In genomic region chr17:78358538-78359215, GRCh38 we compare ENCODE assay signal across 8 cellular contexts. TPM values are rescaled to one million over a fixed set of nuclear protein-coding genes. Genes with fewer than 3 reads are reported as not detected.
A peak's percentile ranks its signal among the peaks of the same experiment; 100 is the strongest.
DNase-seq lines count a peak whose midpoint lies in the region; ATAC-seq and TF ChIP-seq lines count a peak whose summit lies in the region.

No MANE protein-coding gene starts in this region.

- no peaks in the 10 kb centered on the region for H3K27me3 Mint-ChIP-seq in CD8-positive, alpha-beta T cell (ENCODE audit: low read depth)

- peak overlapping the region; percentile 81 for H3K9ac ChIP-seq in NT2/D1 (ENCODE audit: insufficient read length, low read depth)
- H3K9ac ChIP-seq in duodenal mucosa (ENCODE audit: low read depth in 1 of 2, low read length in 2 of 2) = peak overlapping the region; percentile 72 to 82

- intact Hi-C loops in CD8-positive, alpha-beta T cell (cut with DNase I, micrococcal nuclease) = loop anchor here in 1 of 2 experiments (2.0 kb wide), 1 partner anchor 482 kb away; the partner anchor contains the start of gene USP36

- CTCF ChIA-PET in CD8-positive, alpha-beta T cell (lab: Charles Lee) = interaction anchor here (0.6 to 6.5 kb wide), 10 partner anchors 9 to 335 kb away, joined by 3 to 52 read pairs (median 5); no protein-coding TSS in a partner anchor

- peak overlapping the region; percentile 95 for H3K4me3 ChIP-seq in CD8-positive, alpha-beta T cell (ENCODE audit: low read depth, low read length)
- H3K4me3 ChIP-seq in NT2/D1 (ENCODE audit: insufficient read length, low read depth) (peak overlapping the region; percentile 80), duodenal mucosa (ENCODE audit: low read depth in 1 of 2, low read length in 2 of 2) (peak overlapping the region; percentile 79 to 88)

- peaks cover 49% of the 10 kb centered on the region for H3K4me1 ChIP-seq in CD8-positive, alpha-beta T cell (ENCODE audit: insufficient read depth, low read length)
- H3K4me1 ChIP-seq in NT2/D1 (ENCODE audit: insufficient read depth, insufficient read length) (peaks cover 32% of the 10 kb centered on the region), duodenal mucosa (ENCODE audit: control insufficient read depth in 1 of 2, insufficient read depth in 2 of 2, low read length in 2 of 2) (peaks cover 34 to 45% of the 10 kb centered on the region in 2 donors)

- peak in 2 of 7 experiments; percentile 36 to 57 for DNase-seq in CD8-positive, alpha-beta T cell
- DNase-seq in NT2/D1 (ENCODE audit: low read depth, low spot score) (no peak), myocyte (ENCODE audit: low read depth) (peak; percentile 63), NCI-H2029 treated with DMSO at 0.1 percent for 48 hours (lab: John Stamatoyannopoulos, UW) (no peak), NCI-H1694 (lab: John Stamatoyannopoulos, UW) (no peak), UCSD-AML1 (lab: John Stamatoyannopoulos, UW; ENCODE audit: unreplicated experiment) (no peak)

- H3K4me1 Mint-ChIP-seq in CD8-positive, alpha-beta T cell (ENCODE audit: low read depth) = peaks cover 52% of the 10 kb centered on the region

- POLR2A ChIA-PET in CD8-positive, alpha-beta T cell (lab: Charles Lee) = interaction anchor here (0.7 to 2.6 kb wide), 5 partner anchors 8 to 231 kb away, joined by 4 to 19 read pairs (median 5); no protein-coding TSS in a partner anchor

- H3K27me3 ChIP-seq in CD8-positive, alpha-beta T cell (ENCODE audit: insufficient read depth, low read length) = no peaks in the 10 kb centered on the region
- H3K27me3 ChIP-seq in NT2/D1 (ENCODE audit: insufficient read depth, insufficient read length) = peaks cover 76% of the 10 kb centered on the region
- peaks cover 0 to 6% of the 10 kb centered on the region in 2 donors for H3K27me3 ChIP-seq in duodenal mucosa (ENCODE audit: control insufficient read depth in 1 of 2, insufficient read depth in 2 of 2, low read length in 2 of 2)

- TF ChIP-seq CTCF in CD8-positive, alpha-beta T cell (IDR thresholded peaks at IDR 0.05) = no peak

- peak overlapping the region; percentile 80 for H3K4me3 Mint-ChIP-seq in CD8-positive, alpha-beta T cell

- H3K27ac Mint-ChIP-seq in CD8-positive, alpha-beta T cell = peak overlapping the region; percentile 93

- peaks cover 21% of the 10 kb centered on the region for H3K36me3 Mint-ChIP-seq in CD8-positive, alpha-beta T cell

- H3K9me3 Mint-ChIP-seq in CD8-positive, alpha-beta T cell = no peaks in the 10 kb centered on the region

- H3K27ac ChIP-seq in CD8-positive, alpha-beta T cell (ENCODE audit: low read depth, low read length) = peak overlapping the region; percentile 86
- H3K27ac ChIP-seq in duodenal mucosa (ENCODE audit: low read depth, low read length) = peak overlapping the region; percentile 88

- H3K9me3 ChIP-seq in CD8-positive, alpha-beta T cell (ENCODE audit: low read length) = no peaks in the 10 kb centered on the region
- H3K9me3 ChIP-seq in NT2/D1 (ENCODE audit: insufficient read depth, low read length) = no peaks in the 10 kb centered on the region
- no peaks in the 10 kb centered on the region for H3K9me3 ChIP-seq in duodenal mucosa (ENCODE audit: control insufficient read depth in 1 of 2, low read length in 2 of 2)

- H3K36me3 ChIP-seq in CD8-positive, alpha-beta T cell (ENCODE audit: insufficient read depth, low read length) = peaks cover 16% of the 10 kb centered on the region
- H3K36me3 ChIP-seq in NT2/D1 (ENCODE audit: insufficient read depth, insufficient read length, low read length) = peaks cover 30% of the 10 kb centered on the region
- H3K36me3 ChIP-seq in duodenal mucosa (ENCODE audit: control insufficient read depth in 1 of 2, insufficient read depth in 2 of 2, low read length in 2 of 2) = peaks cover 5 to 8% of the 10 kb centered on the region in 2 donors

- ATAC-seq in CD8-positive, alpha-beta T cell = no peak
- no peak for ATAC-seq in GM18498 (IDR thresholded peaks at IDR 0.05; ENCODE audit: unreplicated experiment)

RNA-seq across cellular contexts. Expression of gene SOCS3, which starts 1.2 kb away (rescaled TPM):
- 100 to 1,000 TPM; 279 to 283 TPM for total RNA-seq in CD8-positive, alpha-beta T cell
- total RNA-seq in myocyte = 36.0 and 38.3 TPM in 2 replicates
- polyA plus RNA-seq in myocyte (2012) = 10.1 TPM

RNA-seq across cellular contexts. Expression of gene PGS1, which starts 19.8 kb away (rescaled TPM):
- total RNA-seq in CD8-positive, alpha-beta T cell = 10 to 100 TPM; 34.6 to 36.3 TPM
- 37.9 and 53.2 TPM in 2 replicates for total RNA-seq in myocyte
- 32.8 TPM for polyA plus RNA-seq in myocyte (2012)
